8 cellular contexts compared by ENCODE assay signal in genomic region chr13:113210834-113211233, GRCh38. TPM values are rescaled to one million over a fixed set of nuclear protein-coding genes. Genes with fewer than 3 reads are reported as not detected.
DNase-seq lines count a peak whose midpoint lies in the region; ATAC-seq and TF ChIP-seq lines count a peak whose summit lies in the region.

No MANE protein-coding gene starts in this region.

- no peak for DNase-seq in HAP-1 (ENCODE audit: low spot score in 2 of 2)
- DNase-seq in mesendoderm, result no peak
- no peak for DNase-seq in NCI-H1092 treated with DMSO at 0.1 percent for 48 hours (lab: John Stamatoyannopoulos, UW)
- DNase-seq in thyroid gland, result no peak

- TF ChIP-seq CTCF in thyroid gland (IDR thresholded peaks at IDR 0.05), result no peak

- H3K36me3 Mint-ChIP-seq in activated T-helper 17 cell treated with anti-CD3 and anti-CD28 coated beads, Interleukin-2, amount 50 U/mL, for 72 hours (ENCODE audit: low read depth), result peaks cover 59% of the 10 kb centered on the region

- ATAC-seq in activated T-helper 17 cell treated with anti-CD3 and anti-CD28 coated beads, Interleukin-2, amount 50 U/mL, for 72 hours (replicated peaks), result no peak
- ATAC-seq in HG02840 (IDR thresholded peaks at IDR 0.05; ENCODE audit: low FRiP score, unreplicated experiment), result no peak
- no peak for ATAC-seq in GM19324 (IDR thresholded peaks at IDR 0.05; ENCODE audit: low FRiP score, unreplicated experiment)

- H2BK120ac ChIP-seq in mesendoderm (ENCODE audit: low read depth, low read length), result no peak overlapping the region

- H3K27me3 Mint-ChIP-seq in activated T-helper 17 cell treated with anti-CD3 and anti-CD28 coated beads, Interleukin-2, amount 50 U/mL, for 72 hours, result no peaks in the 10 kb centered on the region

- no peak overlapping the region for H3K18ac ChIP-seq in mesendoderm (ENCODE audit: low read length)

- H3K9ac ChIP-seq in BLaER1 (peak overlapping the region; percentile 46), mesendoderm (ENCODE audit: low read length) (peak overlapping the region; percentile 61)

- no peak overlapping the region for H4K8ac ChIP-seq in mesendoderm (ENCODE audit: low read depth, low read length)

- no peak for TF ChIP-seq POLR2A in thyroid gland (IDR thresholded peaks at IDR 0.05)

- no CpG with 5 or more reads among the region's 6 CpGs for WGBS in mesendoderm (ENCODE audit: extremely low coverage, insufficient coverage, low lambda C conversion rate)
- 89 to 92% methylated on average over 6 of the region's 6 CpGs for WGBS in thyroid gland, 2 donors

- H3K4me2 ChIP-seq in BLaER1, result peak overlapping the region; percentile 87
- H3K4me2 ChIP-seq in mesendoderm (ENCODE audit: low read length), result peak overlapping the region; percentile 50

- no peaks in the 10 kb centered on the region for H3K9me3 ChIP-seq in BLaER1
- no peaks in the 10 kb centered on the region for H3K9me3 ChIP-seq in HAP-1
- no peaks in the 10 kb centered on the region for H3K9me3 ChIP-seq in thyroid gland

- peak overlapping the region; percentile 51 for H3K56ac ChIP-seq in mesendoderm (ENCODE audit: low read length)

- H3K4me1 Mint-ChIP-seq in activated T-helper 17 cell treated with anti-CD3 and anti-CD28 coated beads, Interleukin-2, amount 50 U/mL, for 72 hours, result peaks cover 25% of the 10 kb centered on the region

- peaks cover 80% of the 10 kb centered on the region for H3K79me2 ChIP-seq in mesendoderm (ENCODE audit: control insufficient read depth, insufficient read depth, low read length)

- peaks cover 9% of the 10 kb centered on the region for H3K79me1 ChIP-seq in mesendoderm (ENCODE audit: low read length)

- H3K4me3 Mint-ChIP-seq in activated T-helper 17 cell treated with anti-CD3 and anti-CD28 coated beads, Interleukin-2, amount 50 U/mL, for 72 hours, result peak overlapping the region; percentile 75

- intact Hi-C loops in thyroid gland (cut with DNase I), result loop anchor here (10.0 kb wide), 1 partner anchor 94 kb away; no protein-coding TSS in a partner anchor

- H2BK5ac ChIP-seq in mesendoderm (ENCODE audit: low read length), result no peak overlapping the region

- H3K4ac ChIP-seq in mesendoderm (ENCODE audit: low read depth, low read length), result no peak overlapping the region

- H2AK5ac ChIP-seq in mesendoderm (ENCODE audit: low read length), result no peak overlapping the region

- peaks cover 80% of the 10 kb centered on the region for H4K20me1 ChIP-seq in BLaER1

- in situ Hi-C loops in HAP-1 (cut with MboI; ENCODE audit: low sequenced_read_pairs), result no loop called here

- H3K4me3 ChIP-seq in BLaER1, result peak overlapping the region; percentile 87
- H3K4me3 ChIP-seq in HAP-1, result peak overlapping the region; percentile 98
- H3K4me3 ChIP-seq in mesendoderm (ENCODE audit: low read length), result no peak overlapping the region
- no peak overlapping the region for H3K4me3 ChIP-seq in thyroid gland (replicated peaks in 1 of 3)

- no peak overlapping the region for H3K23ac ChIP-seq in mesendoderm (ENCODE audit: low read length)

- no peak overlapping the region for H4K5ac ChIP-seq in mesendoderm (ENCODE audit: low read length)

- no peak overlapping the region for H2BK15ac ChIP-seq in mesendoderm (replicated peaks; ENCODE audit: low read depth)

- no peaks in the 10 kb centered on the region for H3K9me3 Mint-ChIP-seq in activated T-helper 17 cell treated with anti-CD3 and anti-CD28 coated beads, Interleukin-2, amount 50 U/mL, for 72 hours

- H3K27me3 ChIP-seq in BLaER1 (no peaks in the 10 kb centered on the region), HAP-1 (ENCODE audit: low read depth) (no peaks in the 10 kb centered on the region), mesendoderm (ENCODE audit: insufficient read depth, low read length, poor library complexity) (no peaks in the 10 kb centered on the region), thyroid gland (no peaks in the 10 kb centered on the region)

- peaks cover 51% of the 10 kb centered on the region for H3K36me3 ChIP-seq in BLaER1
- H3K36me3 ChIP-seq in HAP-1 (replicated peaks), result peaks cover 29% of the 10 kb centered on the region
- H3K36me3 ChIP-seq in mesendoderm (ENCODE audit: control insufficient read depth, insufficient read depth, low read length), result no peaks in the 10 kb centered on the region
- no peaks in the 10 kb centered on the region for H3K36me3 ChIP-seq in thyroid gland

- H3K27ac Mint-ChIP-seq in activated T-helper 17 cell treated with anti-CD3 and anti-CD28 coated beads, Interleukin-2, amount 50 U/mL, for 72 hours, result peak overlapping the region; percentile 65

- H3K4me1 ChIP-seq in BLaER1 (peaks cover 38% of the 10 kb centered on the region), HAP-1 (peaks cover 14% of the 10 kb centered on the region), mesendoderm (ENCODE audit: control insufficient read depth, low read depth, low read length) (peaks cover 3% of the 10 kb centered on the region), thyroid gland (peaks cover 27 to 42% of the 10 kb centered on the region in 2 donors)

- H3K27ac ChIP-seq in BLaER1 (no peak overlapping the region), mesendoderm (ENCODE audit: low read depth, low read length) (no peak overlapping the region), thyroid gland (no peak overlapping the region)

RNA-seq across cellular contexts. Expression of gene CUL4A, which starts 1.4 kb away (rescaled TPM):
- total RNA-seq in activated T-helper 17 cell treated with anti-CD3 and anti-CD28 coated beads, Interleukin-2, amount 50 U/mL, for 72 hours, result 100 to 1,000 TPM in 1 of 2 donors, 10 to 100 TPM in 1; 98.9 to 100 TPM
- polyA plus RNA-seq in mesendoderm (2013, experiment 1 of 2), result 72.3 TPM
- polyA plus RNA-seq in mesendoderm (2013, experiment 2 of 2), result 73.1 TPM
- 100 to 1,000 TPM in 3 of 4 donors, 10 to 100 TPM in 1; 78.9 to 131 (median 122) TPM for total RNA-seq in thyroid gland

RNA-seq across cellular contexts. Expression of gene PCID2, which starts 2.4 kb away (rescaled TPM):
- total RNA-seq in activated T-helper 17 cell treated with anti-CD3 and anti-CD28 coated beads, Interleukin-2, amount 50 U/mL, for 72 hours, result 100 to 1,000 TPM in 1 of 2 donors, 10 to 100 TPM in 1; 56.5 to 135 TPM
- 54.1 TPM for polyA plus RNA-seq in mesendoderm (2013, experiment 1 of 2)
- polyA plus RNA-seq in mesendoderm (2013, experiment 2 of 2), result 53.2 TPM
- total RNA-seq in thyroid gland, result 10 to 100 TPM; 50.5 to 75.6 (median 56.5) TPM

RNA-seq across cellular contexts. Expression of gene PROZ, which starts 52.4 kb away (rescaled TPM):
- 1 to 10 TPM in 1 of 2 donors, under 1 TPM in 1; 0.39 to 4.3 TPM for total RNA-seq in activated T-helper 17 cell treated with anti-CD3 and anti-CD28 coated beads, Interleukin-2, amount 50 U/mL, for 72 hours
- polyA plus RNA-seq in mesendoderm (2013, experiment 1 of 2), result not detected
- not detected for polyA plus RNA-seq in mesendoderm (2013, experiment 2 of 2)
- total RNA-seq in thyroid gland, result not detected

Comparison
In these comparisons a context has a peak if more than half of its experiments do, and no peak if none do; other contexts are left out.
1. H3K4me3 ChIP-seq: peak in BLaER1 (single experiment) and HAP-1 (single experiment); none in mesendoderm (single experiment) and thyroid gland (0 of 3).